20 cellular contexts compared by ENCODE assay signal in genomic region chr10:96540240-96540639, GRCh38. TPM values are rescaled to one million over a fixed set of nuclear protein-coding genes. Genes with fewer than 3 reads are reported as not detected.
DNase-seq lines count a peak whose midpoint lies in the region; ATAC-seq, FAIRE-seq and TF ChIP-seq lines count a peak whose summit lies in the region.
"Had no signal": no experiment of that assay in that cellular context is flagged by ENCODE, and none has a peak within 500 bp of the region (broad histone marks: within the 10 kb centered on the region; RNA-seq: fewer than 3 reads in every experiment).

No MANE protein-coding gene starts in this region.

- H3K4me1 Mint-ChIP-seq in memory B cell = peaks cover 4% of the 10 kb centered on the region
- H3K4me1 Mint-ChIP-seq in stimulated activated memory B cell treated with anti-CD40 and anti-IgM and Interleukin-4, amounts not matched to agents 10 μg/mL and 1 μg/mL and 100 μg/mL, for 72 hours = peaks cover 16% of the 10 kb centered on the region
- H3K4me1 Mint-ChIP-seq in immature natural killer cell = peaks cover 7 to 57% of the 10 kb centered on the region in 2 donors
- H3K4me1 Mint-ChIP-seq: H9 had no signal

- H3K9me3 Mint-ChIP-seq in memory B cell = peaks cover 1% of the 10 kb centered on the region
- H3K9me3 Mint-ChIP-seq in stimulated activated memory B cell treated with anti-CD40 and anti-IgM and Interleukin-4, amounts not matched to agents 10 μg/mL and 1 μg/mL and 100 μg/mL, for 72 hours = no peaks in the 10 kb centered on the region
- no peaks in the 10 kb centered on the region for H3K9me3 Mint-ChIP-seq in immature natural killer cell
- H3K9me3 Mint-ChIP-seq: CD4-positive, CD25-positive, alpha-beta regulatory T cell; CD8-positive, alpha-beta T cell; H9; HFFc6 had no signal

- H3K36me3 Mint-ChIP-seq in memory B cell (peaks cover 29% of the 10 kb centered on the region), immature natural killer cell (peaks cover 20 to 26% (median 24%) of the 10 kb centered on the region in 3 donors)
- H3K36me3 Mint-ChIP-seq in stimulated activated memory B cell treated with anti-CD40 and anti-IgM and Interleukin-4, amounts not matched to agents 10 μg/mL and 1 μg/mL and 100 μg/mL, for 72 hours = peaks cover 54% of the 10 kb centered on the region

- intact Hi-C loops in Right ventricle myocardium inferior (cut with DNase I) = no loop called here

- FAIRE-seq in H54 (lab: Jason Lieb, UNC) = no peak
- FAIRE-seq: G401.6, GM19239, H1 had no signal

- POLR2A ChIA-PET in HEK293 (lab: Yijun Ruan, JAX) = no interaction called here

- 0 out of 2 replicates have a peak overlapping the region, but pooled peaks have one; percentile 9 for H3K27ac ChIP-seq in HEK293 (ENCODE audit: extremely low read depth, low read depth, low read length)
- peak overlapping the region; percentile 83 for H3K27ac ChIP-seq in VCaP
- H3K27ac ChIP-seq: GM23248 had no signal

- peaks cover 42 to 44% of the 10 kb centered on the region in 2 experiments for H3K36me3 ChIP-seq in HEK293 (ENCODE audit: control insufficient read depth in 2 of 2, insufficient read depth in 1 of 2, low read length in 2 of 2)

- no peak overlapping the region for H3K4me3 Mint-ChIP-seq in memory B cell
- H3K4me3 Mint-ChIP-seq in stimulated activated memory B cell treated with anti-CD40 and anti-IgM and Interleukin-4, amounts not matched to agents 10 μg/mL and 1 μg/mL and 100 μg/mL, for 72 hours = no peak overlapping the region
- H3K4me3 Mint-ChIP-seq in immature natural killer cell = no peak overlapping the region
- H3K4me3 Mint-ChIP-seq: CD4-positive, CD25-positive, alpha-beta regulatory T cell; CD8-positive, alpha-beta T cell; H9; HFFc6 had no signal

- no peaks in the 10 kb centered on the region for H3K27me3 Mint-ChIP-seq in memory B cell
- no peaks in the 10 kb centered on the region for H3K27me3 Mint-ChIP-seq in stimulated activated memory B cell treated with anti-CD40 and anti-IgM and Interleukin-4, amounts not matched to agents 10 μg/mL and 1 μg/mL and 100 μg/mL, for 72 hours
- no peaks in the 10 kb centered on the region for H3K27me3 Mint-ChIP-seq in immature natural killer cell (ENCODE audit: low read depth in 3 of 3)
- H3K27me3 Mint-ChIP-seq: CD4-positive, CD25-positive, alpha-beta regulatory T cell had no signal

- TF ChIP-seq CTCF in HEK293 (tag by site-specific recombination; IDR thresholded peaks at IDR 0.05) (no peak), VCaP (conservative IDR thresholded peaks at IDR 0.05) (no peak)

- ATAC-seq in memory B cell (ENCODE audit: low read depth) (no peak), Right ventricle myocardium inferior (no peak)
- no peak for ATAC-seq in stimulated activated memory B cell treated with anti-CD40 and anti-IgM and Interleukin-4, amounts not matched to agents 10 μg/mL and 1 μg/mL and 100 μg/mL, for 72 hours
- ATAC-seq: CD8-positive, alpha-beta T cell; HCT116 had no signal

- TF ChIP-seq POLR2A in H54 (IDR thresholded peaks at IDR 0.05; ENCODE audit: low read depth, low read length) = no peak

- no peaks in the 10 kb centered on the region for H3K9me3 ChIP-seq in HEK293 (ENCODE audit: control insufficient read depth, insufficient read depth, low read depth, low read length)
- H3K9me3 ChIP-seq: Caco-2 had no signal

- DNase-seq in memory B cell (ENCODE audit: low spot score in 2 of 2) (no peak), Right ventricle myocardium inferior (ENCODE audit: missing footprints) (no peak), immature natural killer cell (no peak), H54 (ENCODE audit: insufficient read length, low spot score) (no peak)
- DNase-seq: C1 segment of cervical spinal cord; Caco-2; CD4-positive, CD25-positive, alpha-beta regulatory T cell; CD8-positive, alpha-beta T cell; DMS153; DND-41; GM23248; H9; HFFc6 had no signal

- H3K4me1 ChIP-seq in HEK293 (ENCODE audit: control insufficient read depth, insufficient read depth, low read length) = peaks cover 7% of the 10 kb centered on the region

- CTCF ChIA-PET in HEK293 (lab: Yijun Ruan, JAX) = no interaction called here

- H3K4me3 ChIP-seq in HEK293 (ENCODE audit: low read depth, low read length) = no peak overlapping the region
- H3K4me3 ChIP-seq: GM23248 had no signal

- H3K27ac Mint-ChIP-seq in memory B cell (peak overlapping the region; percentile 28), immature natural killer cell (no peak overlapping the region)
- peak overlapping the region; percentile 30 for H3K27ac Mint-ChIP-seq in stimulated activated memory B cell treated with anti-CD40 and anti-IgM and Interleukin-4, amounts not matched to agents 10 μg/mL and 1 μg/mL and 100 μg/mL, for 72 hours
- H3K27ac Mint-ChIP-seq: CD8-positive, alpha-beta T cell; H9; HFFc6 had no signal

TF ChIP-seq in HEK293, 187 proteins besides CTCF, POLR2A, EP300 and RAD21:
- TF ChIP-seq PRDM1 (tag by site-specific recombination; IDR thresholded peaks at IDR 0.05) (peak; percentile 84), ZNF157 (tag by site-specific recombination; IDR thresholded peaks at IDR 0.05) (no peak)

RNA-seq across cellular contexts. Expression of gene TLL2, which starts 26.5 kb away (rescaled TPM):
- 10.8 TPM for total RNA-seq in Right ventricle myocardium inferior
- not detected for polyA plus RNA-seq in immature natural killer cell
- total RNA-seq: CD4-positive, CD25-positive, alpha-beta regulatory T cell; CD8-positive, alpha-beta T cell had no signal
- polyA plus RNA-seq: CD4-positive, CD25-positive, alpha-beta regulatory T cell had no signal

RNA-seq across cellular contexts. Expression of gene TM9SF3, which starts 46.6 kb away (rescaled TPM):
- 65.9 TPM for total RNA-seq in Right ventricle myocardium inferior
- 10 to 100 TPM; 66.9 to 90.9 (median 87.2) TPM for polyA plus RNA-seq in immature natural killer cell

Comparison
In these comparisons a context has a peak if more than half of its experiments do, and no peak if none do; other contexts are left out.
1. H3K27ac Mint-ChIP-seq: peak in memory B cell (single experiment) and stimulated activated memory B cell treated with anti-CD40 and anti-IgM and Interleukin-4, amounts not matched to agents 10 μg/mL and 1 μg/mL and 100 μg/mL, for 72 hours (single experiment); none in immature natural killer cell (0 of 6).